11 cellular contexts compared by ENCODE assay signal in the genomic region with DNA sequence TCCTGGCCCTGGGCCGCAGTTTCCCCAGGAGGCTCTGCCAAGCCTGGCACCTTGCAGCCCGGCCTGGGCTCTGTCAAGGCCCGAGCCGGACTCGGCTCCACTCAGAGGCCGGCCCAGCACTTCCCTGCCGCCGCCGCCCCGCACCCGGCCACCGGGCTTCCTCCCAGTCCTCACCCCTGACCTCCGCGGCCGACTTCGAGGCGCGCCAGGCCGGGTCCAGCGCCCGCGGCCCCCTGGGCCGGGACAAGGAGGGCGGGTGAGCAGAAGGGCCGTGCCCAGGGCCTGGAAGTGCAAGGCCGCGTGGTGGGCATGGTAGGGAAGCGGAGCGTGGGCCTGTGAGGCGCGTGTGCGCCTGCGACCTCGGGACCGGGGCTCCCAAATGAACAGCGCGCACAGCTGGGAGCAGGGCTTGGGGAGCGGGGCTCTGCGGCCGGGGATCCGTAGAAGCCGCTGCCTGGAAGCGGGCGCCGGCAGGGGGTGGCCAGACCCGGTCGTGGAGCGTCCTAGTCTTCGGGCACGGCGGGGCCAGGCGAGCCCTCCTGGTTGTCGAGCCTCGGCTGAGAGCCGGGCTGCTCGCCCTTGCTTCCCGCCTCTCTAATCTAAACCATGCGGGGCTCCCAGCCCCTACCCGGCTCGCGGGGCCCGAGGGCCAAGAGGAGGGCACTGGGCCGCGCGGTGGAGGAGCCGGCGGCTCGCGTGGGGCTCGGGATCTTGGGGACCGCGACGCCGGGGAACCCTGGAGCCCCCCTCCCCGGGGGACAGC. TPM values are rescaled to one million over a fixed set of nuclear protein-coding genes. Genes with fewer than 3 reads are reported as not detected.
DNase-seq lines count a peak whose midpoint lies in the region; ATAC-seq and TF ChIP-seq lines count a peak whose summit lies in the region.
"Had no signal": no experiment of that assay in that cellular context is flagged by ENCODE, and none has a peak within 500 bp of the region (broad histone marks: within the 10 kb centered on the region; RNA-seq: fewer than 3 reads in every experiment).

No MANE protein-coding gene starts in this region.

- peaks cover 33% of the 10 kb centered on the region for H3K27me3 ChIP-seq in effector memory CD4-positive, alpha-beta T cell (replicated peaks; ENCODE audit: control insufficient read depth, insufficient read depth, low read length, poor library complexity, severe bottlenecking)
- H3K27me3 ChIP-seq in lower lobe of right lung (ENCODE audit: low read depth) (peaks cover 65% of the 10 kb centered on the region), subcutaneous abdominal adipose tissue (ENCODE audit: control insufficient read depth in 5 of 5, insufficient read depth in 4 of 5, low read length in 5 of 5) (peaks cover 20 to 55% (median 39%) of the 10 kb centered on the region in 5 donors)
- H3K27me3 ChIP-seq: SJSA1 had no signal

- DNase-seq in activated CD8-positive, alpha-beta memory T cell treated with anti-CD3 and anti-CD28 coated beads, Interleukin-2, amount 10 ng/mL, durations not matched to agents 7 days and 5 days = peak; percentile 31
- no peak for DNase-seq in activated CD8-positive, alpha-beta memory T cell treated with anti-CD3 and anti-CD28 coated beads, Interleukin-2, amount 50 U/mL, for 48 hours
- DNase-seq in effector memory CD4-positive, alpha-beta T cell = no peak
- DNase-seq in lower lobe of right lung = no peak
- no peak for DNase-seq in NCI-H146 (lab: John Stamatoyannopoulos, UW)
- no peak for DNase-seq in NCI-H187 treated with DMSO at 0.1 percent for 48 hours (lab: John Stamatoyannopoulos, UW)
- DNase-seq: activated CD4-positive, alpha-beta memory T cell treated with anti-CD3 and anti-CD28 coated beads, Interleukin-2, amount 10 ng/mL, durations not matched to agents 7 days and 5 days; NCI-H1930 had no signal

- peak overlapping the region; percentile 42 for H3K4me3 ChIP-seq in effector memory CD4-positive, alpha-beta T cell (ENCODE audit: insufficient read depth, low read depth, low read length, poor library complexity, severe bottlenecking)
- H3K4me3 ChIP-seq in lower lobe of right lung = peak overlapping the region; percentile 53
- H3K4me3 ChIP-seq in subcutaneous abdominal adipose tissue (ENCODE audit: low read depth in 1 of 5, low read length in 5 of 5) = peak overlapping the region in 4 of 5 donors; percentile 42 to 60 (median 53)
- H3K4me3 ChIP-seq: SJSA1 had no signal

- H3K27me3 Mint-ChIP-seq in activated CD8-positive, alpha-beta memory T cell treated with anti-CD3 and anti-CD28 coated beads, Interleukin-2, amount 10 ng/mL, durations not matched to agents 7 days and 5 days = peaks cover 78% of the 10 kb centered on the region

- H3K4me3 Mint-ChIP-seq in activated CD8-positive, alpha-beta memory T cell treated with anti-CD3 and anti-CD28 coated beads, Interleukin-2, amount 10 ng/mL, durations not matched to agents 7 days and 5 days = no peak overlapping the region
- H3K4me3 Mint-ChIP-seq: activated CD4-positive, alpha-beta memory T cell treated with anti-CD3 and anti-CD28 coated beads, Interleukin-2, amount 10 ng/mL, durations not matched to agents 7 days and 5 days had no signal

- intact Hi-C loops in lower lobe of right lung (cut with DNase I) = no loop called here

- H3K4me1 ChIP-seq in effector memory CD4-positive, alpha-beta T cell (ENCODE audit: control insufficient read depth, insufficient read depth, low read length, poor library complexity, severe bottlenecking) = peaks cover 10% of the 10 kb centered on the region
- H3K4me1 ChIP-seq in lower lobe of right lung (peaks cover 29% of the 10 kb centered on the region), subcutaneous abdominal adipose tissue (ENCODE audit: control insufficient read depth in 5 of 5, insufficient read depth in 5 of 5, low read length in 5 of 5) (peaks cover 0 to 28% (median 27%) of the 10 kb centered on the region in 5 donors)
- H3K4me1 ChIP-seq: SJSA1 had no signal

- H3K9me3 ChIP-seq in effector memory CD4-positive, alpha-beta T cell (ENCODE audit: control insufficient read depth, low read length) = no peaks in the 10 kb centered on the region
- H3K9me3 ChIP-seq in lower lobe of right lung (no peaks in the 10 kb centered on the region), subcutaneous abdominal adipose tissue (ENCODE audit: control insufficient read depth in 5 of 5, low read length in 5 of 5) (no peaks in the 10 kb centered on the region)

- TF ChIP-seq CTCF in lower lobe of right lung (IDR thresholded peaks at IDR 0.05) = no peak

- peak overlapping the region in 1 of 5 donors; percentile 45 for H3K9ac ChIP-seq in subcutaneous abdominal adipose tissue (ENCODE audit: low read length in 5 of 5)

- CTCF ChIA-PET in activated CD8-positive, alpha-beta memory T cell treated with anti-CD3 and anti-CD28 coated beads, Interleukin-2, amount 10 ng/mL, durations not matched to agents 7 days and 5 days (lab: Charles Lee) = interaction anchor here (0.6 to 1.1 kb wide), 2 partner anchors 39 to 321 kb away, joined by 4 read pairs; no protein-coding TSS in a partner anchor

- H3K9me3 Mint-ChIP-seq in activated CD8-positive, alpha-beta memory T cell treated with anti-CD3 and anti-CD28 coated beads, Interleukin-2, amount 10 ng/mL, durations not matched to agents 7 days and 5 days (ENCODE audit: low read depth) = no peaks in the 10 kb centered on the region
- H3K9me3 Mint-ChIP-seq: activated CD4-positive, alpha-beta memory T cell treated with anti-CD3 and anti-CD28 coated beads, Interleukin-2, amount 10 ng/mL, durations not matched to agents 7 days and 5 days had no signal

- H3K36me3 ChIP-seq in effector memory CD4-positive, alpha-beta T cell (ENCODE audit: control insufficient read depth, insufficient read depth, low read length) = no peaks in the 10 kb centered on the region
- no peaks in the 10 kb centered on the region for H3K36me3 ChIP-seq in lower lobe of right lung
- H3K36me3 ChIP-seq in subcutaneous abdominal adipose tissue (ENCODE audit: control insufficient read depth in 5 of 5, insufficient read depth in 5 of 5, low read length in 5 of 5) = no peaks in the 10 kb centered on the region
- H3K36me3 ChIP-seq: SJSA1 had no signal

- H3K4me1 Mint-ChIP-seq in activated CD8-positive, alpha-beta memory T cell treated with anti-CD3 and anti-CD28 coated beads, Interleukin-2, amount 10 ng/mL, durations not matched to agents 7 days and 5 days = peaks cover 8% of the 10 kb centered on the region

- no peak for ATAC-seq in activated CD8-positive, alpha-beta memory T cell treated with anti-CD3 and anti-CD28 coated beads, Interleukin-2, amount 10 ng/mL, durations not matched to agents 7 days and 5 days
- ATAC-seq in lower lobe of right lung = peak; percentile 63 to 65
- no peak for ATAC-seq in GM21717 (IDR thresholded peaks at IDR 0.05; ENCODE audit: unreplicated experiment)

- peaks cover 2% of the 10 kb centered on the region for H3K36me3 Mint-ChIP-seq in activated CD8-positive, alpha-beta memory T cell treated with anti-CD3 and anti-CD28 coated beads, Interleukin-2, amount 10 ng/mL, durations not matched to agents 7 days and 5 days

- no peak overlapping the region for H3K27ac ChIP-seq in effector memory CD4-positive, alpha-beta T cell (ENCODE audit: insufficient read depth, low read length, poor library complexity, severe bottlenecking)
- H3K27ac ChIP-seq in lower lobe of right lung (peak overlapping the region; percentile 82), subcutaneous abdominal adipose tissue (ENCODE audit: low read depth, low read length) (no peak overlapping the region)
- H3K27ac ChIP-seq: SJSA1 had no signal

- no peak overlapping the region for H3K27ac Mint-ChIP-seq in activated CD8-positive, alpha-beta memory T cell treated with anti-CD3 and anti-CD28 coated beads, Interleukin-2, amount 10 ng/mL, durations not matched to agents 7 days and 5 days
- H3K27ac Mint-ChIP-seq: activated CD4-positive, alpha-beta memory T cell treated with anti-CD3 and anti-CD28 coated beads, Interleukin-2, amount 10 ng/mL, durations not matched to agents 7 days and 5 days had no signal

RNA-seq across cellular contexts. Expression of gene TBX4, which starts 0.5 kb away (rescaled TPM):
- total RNA-seq in activated CD8-positive, alpha-beta memory T cell treated with anti-CD3 and anti-CD28 coated beads, Interleukin-2, amount 10 ng/mL, durations not matched to agents 7 days and 5 days = not detected
- 22.3 TPM for total RNA-seq in lower lobe of right lung
- total RNA-seq: activated CD4-positive, alpha-beta memory T cell treated with anti-CD3 and anti-CD28 coated beads, Interleukin-2, amount 10 ng/mL, durations not matched to agents 7 days and 5 days had no signal

RNA-seq across cellular contexts. Expression of gene TBX2, which starts 52.1 kb away (rescaled TPM):
- total RNA-seq in activated CD8-positive, alpha-beta memory T cell treated with anti-CD3 and anti-CD28 coated beads, Interleukin-2, amount 10 ng/mL, durations not matched to agents 7 days and 5 days = not detected
- total RNA-seq in lower lobe of right lung = 83.3 TPM
- total RNA-seq: activated CD4-positive, alpha-beta memory T cell treated with anti-CD3 and anti-CD28 coated beads, Interleukin-2, amount 10 ng/mL, durations not matched to agents 7 days and 5 days had no signal

Comparison
In these comparisons a context has a peak if more than half of its experiments do, and no peak if none do; other contexts are left out.
1. ATAC-seq: peak in lower lobe of right lung (2 of 2); none in activated CD8-positive, alpha-beta memory T cell treated with anti-CD3 and anti-CD28 coated beads, Interleukin-2, amount 10 ng/mL, durations not matched to agents 7 days and 5 days (single experiment) and GM21717 (single experiment).
2. RNA of gene TBX4, which starts 0.5 kb away (total RNA-seq): 22.3 TPM in lower lobe of right lung (single experiment); not detected in activated CD8-positive, alpha-beta memory T cell treated with anti-CD3 and anti-CD28 coated beads, Interleukin-2, amount 10 ng/mL, durations not matched to agents 7 days and 5 days; every median in the first group is over 10 times any median in the second.
3. RNA of gene TBX2, which starts 52.1 kb away (total RNA-seq): 83.3 TPM in lower lobe of right lung (single experiment); not detected in activated CD8-positive, alpha-beta memory T cell treated with anti-CD3 and anti-CD28 coated beads, Interleukin-2, amount 10 ng/mL, durations not matched to agents 7 days and 5 days; every median in the first group is over 10 times any median in the second.
4. Peak in every context shown above with its lines, with median percentiles within 50 percentile points of each other: H3K4me3 ChIP-seq.